In genomic region chr19:2779121-2779740, GRCh38 we compare ENCODE assay signal across 25 cellular contexts. TPM values are rescaled to one million over a fixed set of nuclear protein-coding genes. Genes with fewer than 3 reads are reported as not detected.
A peak's percentile ranks its signal among the peaks of the same experiment; 100 is the strongest.
DNase-seq lines count a peak whose midpoint lies in the region; ATAC-seq and TF ChIP-seq lines count a peak whose summit lies in the region.
"Had no signal": no experiment of that assay in that cellular context is flagged by ENCODE, and none has a peak within 500 bp of the region (broad histone marks: within the 10 kb centered on the region; RNA-seq: fewer than 3 reads in every experiment).

No MANE protein-coding gene starts in this region.

- no peaks in the 10 kb centered on the region for H3K27me3 Mint-ChIP-seq in activated T-helper 2 cell treated with anti-CD3 and anti-CD28 coated beads, Interferon-gamma antibody, Interleukin-2, Interleukin-4, amounts not matched to agents 10 μg/mL and 5 μg/mL and 100 μg/mL, durations not matched to agents 14 hours and 24 hours and 36 hours (ENCODE audit: low read depth)
- no peaks in the 10 kb centered on the region for H3K27me3 Mint-ChIP-seq in activated CD4-positive, alpha-beta T cell treated with anti-CD3 and anti-CD28 coated beads, Interleukin-2, amount 10 ng/mL, durations not matched to agents 7 days and 5 days
- H3K27me3 Mint-ChIP-seq: activated CD4-positive, alpha-beta T cell treated with anti-CD3 and anti-CD28 coated beads for 36 hours; activated naive CD4-positive, alpha-beta T cell treated with anti-CD3 and anti-CD28 coated beads, Interleukin-2, amount 50 U/mL, for 24 hours; stimulated activated naive CD8-positive, alpha-beta T cell treated with anti-CD3 and anti-CD28 coated beads, Interleukin-15, amount 100 ng/mL, for 72 hours; type B pancreatic cell had no signal

- H3K4me3 Mint-ChIP-seq in activated T-helper 2 cell treated with anti-CD3 and anti-CD28 coated beads, Interferon-gamma antibody, Interleukin-2, Interleukin-4, amounts not matched to agents 10 μg/mL and 5 μg/mL and 100 μg/mL, durations not matched to agents 14 hours and 24 hours and 36 hours (ENCODE audit: low read depth), result no peak overlapping the region
- no peak overlapping the region for H3K4me3 Mint-ChIP-seq in activated CD4-positive, alpha-beta T cell treated with anti-CD3 and anti-CD28 coated beads, Interleukin-2, amount 10 ng/mL, durations not matched to agents 7 days and 5 days
- H3K4me3 Mint-ChIP-seq: activated CD4-positive, alpha-beta T cell treated with anti-CD3 and anti-CD28 coated beads for 36 hours; activated naive CD4-positive, alpha-beta T cell treated with anti-CD3 and anti-CD28 coated beads, Interleukin-2, amount 50 U/mL, for 24 hours; stimulated activated naive CD8-positive, alpha-beta T cell treated with anti-CD3 and anti-CD28 coated beads, Interleukin-15, amount 100 ng/mL, for 72 hours; T-helper 1 cell treated with Interleukin-12 subunit alpha and Interleukin-12 subunit beta and Interleukin-4 antibody, amounts not matched to agents 30 μg/mL and 1 μg/mL, for 36 hours had no signal

- H3K4me1 Mint-ChIP-seq in activated T-helper 2 cell treated with anti-CD3 and anti-CD28 coated beads, Interferon-gamma antibody, Interleukin-2, Interleukin-4, amounts not matched to agents 10 μg/mL and 5 μg/mL and 100 μg/mL, durations not matched to agents 14 hours and 24 hours and 36 hours (ENCODE audit: low read depth), result peaks cover 47% of the 10 kb centered on the region
- H3K4me1 Mint-ChIP-seq in activated CD4-positive, alpha-beta T cell treated with anti-CD3 and anti-CD28 coated beads, Interleukin-2, amount 10 ng/mL, durations not matched to agents 7 days and 5 days, result peaks cover 58% of the 10 kb centered on the region

- no peaks in the 10 kb centered on the region for H3K9me3 Mint-ChIP-seq in activated T-helper 2 cell treated with anti-CD3 and anti-CD28 coated beads, Interferon-gamma antibody, Interleukin-2, Interleukin-4, amounts not matched to agents 10 μg/mL and 5 μg/mL and 100 μg/mL, durations not matched to agents 14 hours and 24 hours and 36 hours
- no peaks in the 10 kb centered on the region for H3K9me3 Mint-ChIP-seq in activated CD4-positive, alpha-beta T cell treated with anti-CD3 and anti-CD28 coated beads, Interleukin-2, amount 10 ng/mL, durations not matched to agents 7 days and 5 days
- H3K9me3 Mint-ChIP-seq: activated naive CD4-positive, alpha-beta T cell treated with anti-CD3 and anti-CD28 coated beads, Interleukin-2, amount 50 U/mL, for 24 hours; immature natural killer cell; stimulated activated naive CD8-positive, alpha-beta T cell treated with anti-CD3 and anti-CD28 coated beads, Interleukin-15, amount 100 ng/mL, for 72 hours; T-helper 1 cell treated with Interleukin-12 subunit alpha and Interleukin-12 subunit beta and Interleukin-4 antibody, amounts not matched to agents 30 μg/mL and 1 μg/mL, for 36 hours had no signal

- H3K9me3 ChIP-seq in BLaER1 (no peaks in the 10 kb centered on the region), psoas muscle (no peaks in the 10 kb centered on the region), colonic mucosa (no peaks in the 10 kb centered on the region)
- H3K9me3 ChIP-seq: body of pancreas, neutrophil, Peyer's patch, SJSA1 had no signal

- H3K27ac ChIP-seq in BLaER1 (peak overlapping the region; percentile 55), psoas muscle (peak overlapping the region; percentile 76), colonic mucosa (no peak overlapping the region)
- H3K27ac ChIP-seq: body of pancreas, C4-2B, coronary artery, HL-60, neutrophil, Peyer's patch, SJSA1 had no signal

- H3K4me3 ChIP-seq in BLaER1, result no peak overlapping the region
- H3K4me3 ChIP-seq in psoas muscle, result no peak overlapping the region
- no peak overlapping the region for H3K4me3 ChIP-seq in colonic mucosa
- H3K4me3 ChIP-seq: body of pancreas, coronary artery, Peyer's patch, SJSA1 had no signal

- H3K36me3 Mint-ChIP-seq in activated T-helper 2 cell treated with anti-CD3 and anti-CD28 coated beads, Interferon-gamma antibody, Interleukin-2, Interleukin-4, amounts not matched to agents 10 μg/mL and 5 μg/mL and 100 μg/mL, durations not matched to agents 14 hours and 24 hours and 36 hours (ENCODE audit: low read depth), result peaks cover 34% of the 10 kb centered on the region
- no peaks in the 10 kb centered on the region for H3K36me3 Mint-ChIP-seq in activated CD4-positive, alpha-beta T cell treated with anti-CD3 and anti-CD28 coated beads, Interleukin-2, amount 10 ng/mL, durations not matched to agents 7 days and 5 days (ENCODE audit: low read depth)
- H3K36me3 Mint-ChIP-seq: immature natural killer cell had no signal

- CTCF ChIA-PET in activated CD4-positive, alpha-beta T cell treated with anti-CD3 and anti-CD28 coated beads, Interleukin-2, amount 10 ng/mL, durations not matched to agents 7 days and 5 days (lab: Charles Lee), result no interaction called here

- H3K4me2 ChIP-seq in BLaER1, result peak overlapping the region; percentile 97

- intact Hi-C loops in psoas muscle (cut with DNase I) (no loop called here), colonic mucosa (cut with DNase I) (no loop called here)
- intact Hi-C loops in activated T-helper 2 cell treated with anti-CD3 and anti-CD28 coated beads, Interferon-gamma antibody, Interleukin-2, Interleukin-4, amounts not matched to agents 10 μg/mL and 5 μg/mL and 100 μg/mL, durations not matched to agents 14 hours and 24 hours and 36 hours (cut with micrococcal nuclease), result no loop called here

- POLR2A ChIA-PET in activated CD4-positive, alpha-beta T cell treated with anti-CD3 and anti-CD28 coated beads, Interleukin-2, amount 10 ng/mL, durations not matched to agents 7 days and 5 days (lab: Charles Lee), result no interaction called here

- H4K20me1 ChIP-seq in BLaER1, result peaks cover 86% of the 10 kb centered on the region

- no peak for TF ChIP-seq CTCF in psoas muscle (IDR thresholded peaks at IDR 0.05)
- no peak for TF ChIP-seq CTCF in colonic mucosa (IDR thresholded peaks at IDR 0.05)

- H3K27ac Mint-ChIP-seq in activated T-helper 2 cell treated with anti-CD3 and anti-CD28 coated beads, Interferon-gamma antibody, Interleukin-2, Interleukin-4, amounts not matched to agents 10 μg/mL and 5 μg/mL and 100 μg/mL, durations not matched to agents 14 hours and 24 hours and 36 hours, result no peak overlapping the region
- no peak overlapping the region for H3K27ac Mint-ChIP-seq in activated CD4-positive, alpha-beta T cell treated with anti-CD3 and anti-CD28 coated beads, Interleukin-2, amount 10 ng/mL, durations not matched to agents 7 days and 5 days
- H3K27ac Mint-ChIP-seq: T-helper 1 cell treated with Interleukin-12 subunit alpha and Interleukin-12 subunit beta and Interleukin-4 antibody, amounts not matched to agents 30 μg/mL and 1 μg/mL, for 36 hours had no signal

- no peak for ATAC-seq in psoas muscle
- ATAC-seq: activated CD4-positive, alpha-beta T cell treated with anti-CD3 and anti-CD28 coated beads for 36 hours; body of pancreas; HepG2; stimulated activated naive CD8-positive, alpha-beta T cell treated with anti-CD3 and anti-CD28 coated beads, Interleukin-15, amount 100 ng/mL, for 72 hours had no signal

- 51 to 61% (median 52%) methylated on average over 14 of the region's 14 CpGs for WGBS in psoas muscle, 3 donors

- H3K9ac ChIP-seq in BLaER1 (peak overlapping the region; percentile 73), colonic mucosa (ENCODE audit: low read depth in 2 of 2, low read length in 2 of 2) (peak overlapping the region in 1 of 2 donors; percentile 6)

- DNase-seq in amygdala (lab: John Stamatoyannopoulos, UW) (peak in 47 of 56 donors; percentile 5 to 79 (median 54)), inferior parietal cortex (ENCODE audit: extremely low spot score) (peak; percentile 37), psoas muscle (no peak), colonic mucosa (no peak), MV-4-11 (lab: John Stamatoyannopoulos, UW) (no peak)
- no peak for DNase-seq in activated T-helper 2 cell treated with anti-CD3 and anti-CD28 coated beads, Interferon-gamma antibody, Interleukin-2, Interleukin-4, amounts not matched to agents 10 μg/mL and 5 μg/mL and 100 μg/mL, durations not matched to agents 14 hours and 24 hours and 36 hours (ENCODE audit: low spot score)
- DNase-seq in activated CD4-positive, alpha-beta T cell treated with anti-CD3 and anti-CD28 coated beads, Interleukin-2, amount 10 ng/mL, durations not matched to agents 7 days and 5 days, result no peak
- DNase-seq: activated CD4-positive, alpha-beta T cell treated with anti-CD3 and anti-CD28 coated beads for 36 hours; body of pancreas; glutamatergic neuron; immature natural killer cell; NCI-H1417; NCI-H524 treated with DMSO at 0.1 percent for 48 hours; Peyer's patch; stimulated activated naive CD8-positive, alpha-beta T cell treated with anti-CD3 and anti-CD28 coated beads, Interleukin-15, amount 100 ng/mL, for 72 hours had no signal

- no peaks in the 10 kb centered on the region for H3K27me3 ChIP-seq in BLaER1
- H3K27me3 ChIP-seq in psoas muscle (ENCODE audit: insufficient read depth in 3 of 3, low read length in 2 of 3), result no peaks in the 10 kb centered on the region
- no peaks in the 10 kb centered on the region for H3K27me3 ChIP-seq in colonic mucosa
- H3K27me3 ChIP-seq: body of pancreas, neutrophil, Peyer's patch, SJSA1 had no signal

- peaks cover 79% of the 10 kb centered on the region for H3K4me1 ChIP-seq in BLaER1
- H3K4me1 ChIP-seq in psoas muscle, result peaks cover 72% of the 10 kb centered on the region
- H3K4me1 ChIP-seq in colonic mucosa, result peaks cover 12% of the 10 kb centered on the region

- H3K36me3 ChIP-seq in BLaER1, result peaks cover 65% of the 10 kb centered on the region
- H3K36me3 ChIP-seq in psoas muscle (ENCODE audit: insufficient read depth in 1 of 2, low read depth in 1 of 2), result no peaks in the 10 kb centered on the region
- H3K36me3 ChIP-seq in colonic mucosa, result no peaks in the 10 kb centered on the region
- H3K36me3 ChIP-seq: Peyer's patch had no signal

RNA-seq across cellular contexts. Expression of gene SGTA, which starts 3.8 kb away (rescaled TPM):
- total RNA-seq in psoas muscle (100 to 1,000 TPM in 1 of 4 donors, 10 to 100 TPM in 3; 63.4 to 104 (median 77.8) TPM), colonic mucosa (10 to 100 TPM; 46.5 to 80.6 TPM)
- 100 to 1,000 TPM in 2 of 3 donors, 10 to 100 TPM in 1; 99.1 to 186 (median 123) TPM for polyA plus RNA-seq in psoas muscle
- 64.3 and 67.3 TPM in 2 replicates for total RNA-seq in activated T-helper 2 cell treated with anti-CD3 and anti-CD28 coated beads, Interferon-gamma antibody, Interleukin-2, Interleukin-4, amounts not matched to agents 10 μg/mL and 5 μg/mL and 100 μg/mL, durations not matched to agents 14 hours and 24 hours and 36 hours
- total RNA-seq in activated CD4-positive, alpha-beta T cell treated with anti-CD3 and anti-CD28 coated beads, Interleukin-2, amount 10 ng/mL, durations not matched to agents 7 days and 5 days, result 10 to 100 TPM; 46.6 to 46.9 TPM

RNA-seq across cellular contexts. Expression of gene THOP1, which starts 6.1 kb away (rescaled TPM):
- total RNA-seq in psoas muscle, result 10 to 100 TPM; 46.0 to 60.2 (median 55.9) TPM
- 10 to 100 TPM; 58.3 to 92.2 (median 85.9) TPM for polyA plus RNA-seq in psoas muscle
- 178 TPM in 2 replicates for total RNA-seq in activated T-helper 2 cell treated with anti-CD3 and anti-CD28 coated beads, Interferon-gamma antibody, Interleukin-2, Interleukin-4, amounts not matched to agents 10 μg/mL and 5 μg/mL and 100 μg/mL, durations not matched to agents 14 hours and 24 hours and 36 hours
- total RNA-seq in colonic mucosa, result 100 to 1,000 TPM in 1 of 2 donors, 10 to 100 TPM in 1; 45.5 to 139 TPM
- total RNA-seq in activated CD4-positive, alpha-beta T cell treated with anti-CD3 and anti-CD28 coated beads, Interleukin-2, amount 10 ng/mL, durations not matched to agents 7 days and 5 days, result 10 to 100 TPM; 84.2 to 97.1 TPM

RNA-seq across cellular contexts. Expression of gene SLC39A3, which starts 39.4 kb away (rescaled TPM):
- total RNA-seq in psoas muscle (10 to 100 TPM; 16.9 to 26.8 (median 20.0) TPM), colonic mucosa (10 to 100 TPM; 14.8 to 34.3 TPM)
- 10 to 100 TPM; 28.4 to 70.1 (median 32.6) TPM for polyA plus RNA-seq in psoas muscle
- total RNA-seq in activated T-helper 2 cell treated with anti-CD3 and anti-CD28 coated beads, Interferon-gamma antibody, Interleukin-2, Interleukin-4, amounts not matched to agents 10 μg/mL and 5 μg/mL and 100 μg/mL, durations not matched to agents 14 hours and 24 hours and 36 hours, result 39.1 and 39.4 TPM in 2 replicates
- 10 to 100 TPM; 31.5 to 37.5 TPM for total RNA-seq in activated CD4-positive, alpha-beta T cell treated with anti-CD3 and anti-CD28 coated beads, Interleukin-2, amount 10 ng/mL, durations not matched to agents 7 days and 5 days

RNA-seq across cellular contexts. Expression of gene ZNF554, which starts 40.4 kb away (rescaled TPM):
- total RNA-seq in psoas muscle, result 1 to 10 TPM; 3.5 to 6.5 (median 4.5) TPM
- 1 to 10 TPM; 1.8 to 5.2 (median 3.6) TPM for polyA plus RNA-seq in psoas muscle
- total RNA-seq in activated T-helper 2 cell treated with anti-CD3 and anti-CD28 coated beads, Interferon-gamma antibody, Interleukin-2, Interleukin-4, amounts not matched to agents 10 μg/mL and 5 μg/mL and 100 μg/mL, durations not matched to agents 14 hours and 24 hours and 36 hours, result 2.3 and 2.4 TPM in 2 replicates
- total RNA-seq in colonic mucosa, result 1 to 10 TPM; 3.0 to 5.1 TPM
- 1 to 10 TPM; 4.1 to 4.6 TPM for total RNA-seq in activated CD4-positive, alpha-beta T cell treated with anti-CD3 and anti-CD28 coated beads, Interleukin-2, amount 10 ng/mL, durations not matched to agents 7 days and 5 days

RNA-seq across cellular contexts. Expression of gene DIRAS1, which starts 58.1 kb away (rescaled TPM):
- total RNA-seq in psoas muscle (10 to 100 TPM in 1 of 4 donors, 1 to 10 TPM in 3; 1.1 to 29.9 (median 4.5) TPM), colonic mucosa (1 to 10 TPM in 1 of 2 donors, under 1 TPM in 1; 0.49 to 1.7 TPM)
- polyA plus RNA-seq in psoas muscle, result 1 to 10 TPM in 1 of 3 donors, under 1 TPM in 2; 0.13 to 5.7 (median 0.15) TPM
- 0.28 and 0.39 TPM in 2 replicates for total RNA-seq in activated T-helper 2 cell treated with anti-CD3 and anti-CD28 coated beads, Interferon-gamma antibody, Interleukin-2, Interleukin-4, amounts not matched to agents 10 μg/mL and 5 μg/mL and 100 μg/mL, durations not matched to agents 14 hours and 24 hours and 36 hours
- total RNA-seq in activated CD4-positive, alpha-beta T cell treated with anti-CD3 and anti-CD28 coated beads, Interleukin-2, amount 10 ng/mL, durations not matched to agents 7 days and 5 days, result not detected
- total RNA-seq: SJSA1 had no signal
- polyA plus RNA-seq: immature natural killer cell had no signal

Comparison
In these comparisons a context has a peak if more than half of its experiments do, and no peak if none do; other contexts are left out.
1. DNase-seq: peak in amygdala (47 of 56) and inferior parietal cortex (single experiment); none in psoas muscle (0 of 2), activated T-helper 2 cell treated with anti-CD3 and anti-CD28 coated beads, Interferon-gamma antibody, Interleukin-2, Interleukin-4, amounts not matched to agents 10 μg/mL and 5 μg/mL and 100 μg/mL, durations not matched to agents 14 hours and 24 hours and 36 hours (single experiment), colonic mucosa (single experiment), MV-4-11 (single experiment) and activated CD4-positive, alpha-beta T cell treated with anti-CD3 and anti-CD28 coated beads, Interleukin-2, amount 10 ng/mL, durations not matched to agents 7 days and 5 days (single experiment).